In the genomic region with DNA sequence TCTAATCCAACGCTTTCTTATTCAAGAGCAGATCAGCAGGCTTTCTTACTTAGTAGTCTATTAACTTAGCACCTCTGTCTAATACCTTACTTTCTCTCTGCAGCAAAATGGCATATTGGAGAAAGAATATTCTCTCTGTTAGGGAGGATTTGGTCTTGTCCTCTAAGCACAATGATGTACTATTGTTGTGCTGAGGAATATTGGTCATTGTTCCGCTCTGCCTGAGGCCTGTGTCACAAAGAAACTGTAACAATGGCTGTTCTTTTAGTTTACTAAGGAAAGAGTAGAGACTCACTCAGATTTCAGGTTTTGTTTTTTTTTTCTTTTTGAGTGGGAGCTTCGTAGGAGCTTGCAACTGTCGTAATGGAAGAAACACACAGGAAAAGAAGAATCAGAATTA, we compare ENCODE assay signal across 20 cellular contexts.
"Had no signal": no experiment of that assay in that cellular context is flagged by ENCODE, and none has a peak within 500 bp of the region (broad histone marks: within the 10 kb centered on the region; RNA-seq: fewer than 3 reads in every experiment).

No MANE protein-coding gene starts in this region.

- H3K4me1 Mint-ChIP-seq: activated B cell treated with CpG ODN at 0.5 μM for 24 hours; endodermal cell; naive thymus-derived CD4-positive, alpha-beta T cell; T-cell had no signal

- H3K36me3 Mint-ChIP-seq: activated CD4-positive, alpha-beta memory T cell treated with anti-CD3 and anti-CD28 coated beads for 36 hours; naive thymus-derived CD4-positive, alpha-beta T cell; T-cell had no signal

- H3K4me1 ChIP-seq: adrenal gland, pancreas, spleen, transverse colon, uterus had no signal

- H3K27me3 ChIP-seq: adrenal gland, pancreas, spleen, transverse colon, uterus had no signal

- ATAC-seq: activated naive CD4-positive, alpha-beta T cell treated with anti-CD3 and anti-CD28 coated beads, Interleukin-2, amount 50 U/mL, for 72 hours; naive thymus-derived CD4-positive, alpha-beta T cell; pancreas; T-cell had no signal

- H3K4me3 Mint-ChIP-seq: activated B cell treated with CpG ODN at 0.5 μM for 24 hours; activated CD4-positive, alpha-beta memory T cell treated with anti-CD3 and anti-CD28 coated beads for 36 hours; activated T-helper 1 cell treated with anti-CD3 and anti-CD28 coated beads, Interleukin-12 subunit alpha, Interleukin-12 subunit beta, Interleukin-2, Interleukin-4 antibody, amounts not matched to agents 30 ng/mL and 10 ng/mL and 1 ng/mL, durations not matched to agents 14 hours and 24 hours and 36 hours; endodermal cell; naive thymus-derived CD4-positive, alpha-beta T cell; T-cell had no signal

- H3K36me3 ChIP-seq: adrenal gland, pancreas, spleen, transverse colon had no signal

- H3K4me3 ChIP-seq: adrenal gland, pancreas, spleen, transverse colon, uterus had no signal

- H3K27ac Mint-ChIP-seq: activated B cell treated with CpG ODN at 0.5 μM for 24 hours; activated CD4-positive, alpha-beta memory T cell treated with anti-CD3 and anti-CD28 coated beads for 36 hours; activated naive CD4-positive, alpha-beta T cell treated with anti-CD3 and anti-CD28 coated beads, Interleukin-2, amount 50 U/mL, for 72 hours; activated T-helper 1 cell treated with anti-CD3 and anti-CD28 coated beads, Interleukin-12 subunit alpha, Interleukin-12 subunit beta, Interleukin-2, Interleukin-4 antibody, amounts not matched to agents 30 ng/mL and 10 ng/mL and 1 ng/mL, durations not matched to agents 14 hours and 24 hours and 36 hours; endodermal cell; naive thymus-derived CD4-positive, alpha-beta T cell; T-cell had no signal

- H3K27ac ChIP-seq: adrenal gland, epithelial cell of prostate, pancreas, spleen, transverse colon, uterus had no signal

- DNase-seq: activated B cell treated with CpG ODN at 0.5 μM for 24 hours; activated CD4-positive, alpha-beta memory T cell treated with anti-CD3 and anti-CD28 coated beads for 36 hours; activated CD4-positive, alpha-beta T cell treated with anti-CD3 and anti-CD28 coated beads for 4 hours; activated gamma-delta T cell treated with Interleukin-2 at 50 U/mL for 16 hours; activated T-cell treated with anti-CD3 and anti-CD28 coated beads for 4 hours; adrenal gland; endodermal cell; foreskin fibroblast; glutamatergic neuron; mesenchymal stem cell; naive thymus-derived CD4-positive, alpha-beta T cell; pancreas; spleen; stimulated activated naive CD4-positive, alpha-beta T cell; T-cell; transverse colon; uterus had no signal

- H3K9me3 ChIP-seq: adrenal gland, pancreas, transverse colon, uterus had no signal

- H3K27me3 Mint-ChIP-seq: activated B cell treated with CpG ODN at 0.5 μM for 24 hours; activated CD4-positive, alpha-beta memory T cell treated with anti-CD3 and anti-CD28 coated beads for 36 hours; naive thymus-derived CD4-positive, alpha-beta T cell; T-cell had no signal
